In genomic region chr2:60483400-60483799, GRCh38 we compare ENCODE assay signal across 1 cellular context.
TF ChIP-seq lines count a peak whose summit lies in the region.

No MANE protein-coding gene starts in this region.

TF ChIP-seq in IMR-90, 13 proteins besides CTCF, POLR2A, EP300 and RAD21:
- peak; percentile 21; the same call in 1 of the 2 replicates for TF ChIP-seq MAFK (IDR thresholded peaks at IDR 0.05; ENCODE audit: low read depth, low read length)
- no peak for TF ChIP-seq RCOR1 (IDR thresholded peaks at IDR 0.05; ENCODE audit: insufficient replicate concordance, low read length)
- TF ChIP-seq SMC3 (IDR thresholded peaks at IDR 0.05; ENCODE audit: low read depth, low read length): no peak
- no peak for TF ChIP-seq NFE2L2 (IDR thresholded peaks at IDR 0.05; ENCODE audit: low read depth, low read length)
- TF ChIP-seq CHD1 (IDR thresholded peaks at IDR 0.05; ENCODE audit: low read depth, low read length): no peak
